Comparison of ENCODE assay signal across 23 cellular contexts in the genomic region with DNA sequence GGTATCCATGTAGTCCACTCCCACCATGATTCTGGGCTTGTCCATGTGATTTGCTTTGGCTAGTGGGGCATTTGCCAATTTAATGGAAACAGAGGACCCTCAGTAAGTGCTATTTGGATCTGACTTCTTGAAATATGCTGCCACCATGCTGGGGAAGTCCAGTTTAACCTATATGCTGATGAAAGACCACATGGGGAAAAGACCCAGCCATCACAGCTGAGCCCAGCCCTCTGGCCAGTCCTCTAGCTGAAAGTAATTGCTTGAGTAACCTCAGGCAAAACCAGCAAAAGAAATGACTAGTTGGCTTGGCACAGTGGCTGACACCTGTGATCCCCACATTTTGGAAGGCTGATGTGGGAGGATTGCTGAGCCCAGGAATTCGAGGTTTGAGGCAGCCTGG.
"Had no signal": no experiment of that assay in that cellular context is flagged by ENCODE, and none has a peak within 500 bp of the region (broad histone marks: within the 10 kb centered on the region; RNA-seq: fewer than 3 reads in every experiment).

No MANE protein-coding gene starts in this region.

- H3K4me3 ChIP-seq: coronary artery, hepatocyte, left ventricle myocardium inferior, lower lobe of right lung, psoas muscle, right lobe of liver, stomach, thoracic aorta, transverse colon had no signal

- H3K27ac Mint-ChIP-seq: memory B cell; mesothelial cell of epicardium; naive thymus-derived CD4-positive, alpha-beta T cell; nephron progenitor cell had no signal

- ATAC-seq: left cardiac atrium; lower lobe of right lung; naive thymus-derived CD4-positive, alpha-beta T cell; psoas muscle; right lobe of liver had no signal

- H3K4me3 Mint-ChIP-seq: memory B cell; mesothelial cell of epicardium; naive thymus-derived CD4-positive, alpha-beta T cell; nephron progenitor cell had no signal

- FAIRE-seq: kidney had no signal

- H3K79me2 ChIP-seq: hepatocyte had no signal

- H3K27me3 Mint-ChIP-seq: memory B cell; naive thymus-derived CD4-positive, alpha-beta T cell had no signal

- H3K27ac ChIP-seq: coronary artery, hepatocyte, left ventricle myocardium inferior, lower lobe of right lung, psoas muscle, right lobe of liver, stomach, thoracic aorta, transverse colon had no signal

- H2AFZ ChIP-seq: hepatocyte had no signal

- H3K4me1 ChIP-seq: lower lobe of right lung, psoas muscle, right lobe of liver, stomach, transverse colon had no signal

- H3K36me3 ChIP-seq: right lobe of liver, thoracic aorta, transverse colon had no signal

- H3K9me3 ChIP-seq: lower lobe of right lung, psoas muscle, right lobe of liver, stomach, thoracic aorta, transverse colon had no signal

- H3K4me2 ChIP-seq: hepatocyte had no signal

- DNase-seq: effector CD4-positive, alpha-beta T cell; foreskin melanocyte; head of caudate nucleus; kidney; left cardiac atrium; left ventricle myocardium inferior; lower lobe of right lung; naive thymus-derived CD4-positive, alpha-beta T cell; nephron progenitor cell; psoas muscle; retina; right lobe of liver; stimulated activated CD4-positive, alpha-beta T cell treated with anti-CD3 and anti-CD28 coated beads, Interleukin-4, amount 100 ng/mL, for 1 hour; stimulated activated CD8-positive, alpha-beta memory T cell treated with anti-CD3 and anti-CD28 coated beads, Interleukin-4, amount 100 ng/mL, for 48 hours; stimulated activated naive CD4-positive, alpha-beta T cell; stomach; substantia nigra; transverse colon had no signal

- H3K27me3 ChIP-seq: hepatocyte, right lobe of liver, stomach, transverse colon had no signal

- H3K4me1 Mint-ChIP-seq: mesothelial cell of epicardium, nephron progenitor cell had no signal

- H3K9me3 Mint-ChIP-seq: memory B cell had no signal
